Comparison of ENCODE assay signal across 30 cellular contexts in the genomic region with DNA sequence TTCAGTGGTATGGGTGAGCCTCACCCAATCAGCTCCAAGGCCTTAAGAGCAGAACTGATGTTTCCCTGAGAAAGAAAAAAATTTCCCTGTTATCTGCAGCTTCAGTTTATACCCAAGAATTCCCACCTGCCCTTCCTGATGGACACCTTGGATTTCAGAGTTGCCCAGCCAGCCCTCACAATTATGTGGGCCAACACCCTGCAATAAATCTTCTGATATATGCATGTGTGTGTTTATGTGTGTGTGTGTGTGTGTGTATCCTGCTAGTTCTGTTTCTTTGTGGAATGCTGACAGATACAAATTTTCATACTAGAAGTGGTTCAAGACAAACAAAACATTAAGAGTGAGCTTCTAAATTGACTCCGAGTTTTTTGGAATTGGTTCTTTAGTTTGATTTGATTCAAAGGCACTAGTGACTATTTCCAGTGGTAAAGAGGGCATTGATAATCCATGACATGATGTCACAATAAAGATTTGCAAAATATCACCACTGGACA.
"Had no signal": no experiment of that assay in that cellular context is flagged by ENCODE, and none has a peak within 500 bp of the region (broad histone marks: within the 10 kb centered on the region; RNA-seq: fewer than 3 reads in every experiment).

No MANE protein-coding gene starts in this region.

- ATAC-seq: activated CD8-positive, alpha-beta memory T cell treated with anti-CD3 and anti-CD28 coated beads, Interleukin-2, amount 10 ng/mL, durations not matched to agents 7 days and 5 days; activated CD8-positive, alpha-beta T cell treated with anti-CD3 and anti-CD28 coated beads, Interleukin-2, amount 10 ng/mL, durations not matched to agents 7 days and 5 days; activated naive CD8-positive, alpha-beta T cell treated with anti-CD3 and anti-CD28 coated beads, Interleukin-2, amount 50 U/mL, for 24 hours had no signal

- H3K4me3 ChIP-seq: ascending aorta, cardiac muscle cell had no signal

- DNase-seq: activated B cell treated with CpG ODN at 0.5 μM for 24 hours; activated CD4-positive, alpha-beta memory T cell treated with anti-CD3 and anti-CD28 coated beads, Interleukin-2, amount 10 ng/mL, durations not matched to agents 7 days and 5 days; activated CD4-positive, alpha-beta T cell treated with anti-CD3 and anti-CD28 coated beads for 4 hours; activated CD4-positive, alpha-beta T cell treated with anti-CD3 and anti-CD28 coated beads, Interleukin-2, amount 10 ng/mL, durations not matched to agents 24 days and 14 days; activated CD4-positive, alpha-beta T cell treated with anti-CD3 and anti-CD28 coated beads, Interleukin-2, amount 50 U/mL, for 1 hour; activated CD4-positive, alpha-beta T cell treated with anti-CD3 and anti-CD28 coated beads, Interleukin-2, amount 50 U/mL, for 48 hours; activated CD4-positive, CD25-positive, alpha-beta regulatory T cell treated with anti-CD3 and anti-CD28 coated beads, Interleukin-2, amount 50 U/mL, for 72 hours; activated CD8-positive, alpha-beta memory T cell treated with anti-CD3 and anti-CD28 coated beads for 24 hours; activated CD8-positive, alpha-beta memory T cell treated with anti-CD3 and anti-CD28 coated beads, Interleukin-2, amount 10 ng/mL, durations not matched to agents 7 days and 5 days; activated CD8-positive, alpha-beta memory T cell treated with anti-CD3 and anti-CD28 coated beads, Interleukin-2, amount 50 U/mL, for 48 hours; activated CD8-positive, alpha-beta T cell treated with anti-CD3 and anti-CD28 coated beads, Interleukin-2, amount 10 ng/mL, durations not matched to agents 7 days and 5 days; activated effector memory CD4-positive, alpha-beta T cell treated with Interleukin-2 at 50 U/mL for 16 hours; activated gamma-delta T cell; activated naive CD4-positive, alpha-beta T cell treated with anti-CD3 and anti-CD28 coated beads, Interleukin-2, amount 10 ng/mL, durations not matched to agents 7 days and 5 days; activated naive CD4-positive, alpha-beta T cell treated with Interleukin-2 at 50 U/mL for 16 hours; activated naive CD8-positive, alpha-beta T cell treated with anti-CD3 and anti-CD28 coated beads, Interleukin-2, amount 10 ng/mL, durations not matched to agents 7 days and 5 days; activated naive CD8-positive, alpha-beta T cell treated with anti-CD3 and anti-CD28 coated beads, Interleukin-2, amount 50 U/mL, for 24 hours; activated T-cell treated with anti-CD3 and anti-CD28 coated beads, Interleukin-2, amount 50 U/mL, for 24 hours; activated T-cell treated with anti-CD3 and anti-CD28 coated beads, Interleukin-2, amount 50 U/mL, for 48 hours; amygdala; anterior cingulate cortex; caudate nucleus; cerebellar nuclear complex; T-helper 2 cell; T-helper 9 cell had no signal

- H3K27me3 ChIP-seq: ascending aorta, cardiac muscle cell had no signal

- H3K27ac ChIP-seq: ascending aorta, cardiac muscle cell, VCaP had no signal

- H3K9me3 ChIP-seq: ascending aorta had no signal

- H3K36me3 ChIP-seq: ascending aorta, cardiac muscle cell had no signal

- FAIRE-seq: bronchial epithelial cell, TTC549 had no signal

- H3K4me1 ChIP-seq: ascending aorta had no signal
